In genomic region chr6:28929887-28930620, GRCh38 we compare ENCODE assay signal across 17 cellular contexts.
"Had no signal": no experiment of that assay in that cellular context is flagged by ENCODE, and none has a peak within 500 bp of the region (broad histone marks: within the 10 kb centered on the region; RNA-seq: fewer than 3 reads in every experiment).

No MANE protein-coding gene starts in this region.

- H3K9me3 ChIP-seq: left ventricle myocardium inferior, lower lobe of right lung, suprapubic skin, thyroid gland had no signal

- H3K4me3 ChIP-seq: coronary artery, left ventricle myocardium inferior, lower lobe of right lung, skin epidermis, suprapubic skin, thyroid gland had no signal

- H3K27ac ChIP-seq: coronary artery, left ventricle myocardium inferior, lower lobe of right lung, parathyroid adenoma, skin epidermis, suprapubic skin, thyroid gland had no signal

- ATAC-seq: lower lobe of right lung; sciatic nerve; stimulated activated effector memory CD8-positive, alpha-beta T cell treated with anti-CD3 and anti-CD28 coated beads, Interleukin-12 subunit alpha, Interleukin-12 subunit beta, amount 100 ng/mL, for 72 hours; stimulated activated naive CD8-positive, alpha-beta T cell treated with anti-CD3 and anti-CD28 coated beads, Interleukin-15, Interleukin-2, amounts not matched to agents 100 U/mL and 50 U/mL, for 24 hours had no signal

- H3K36me3 ChIP-seq: left ventricle myocardium inferior, lower lobe of right lung, suprapubic skin, thyroid gland had no signal

- H3K4me1 ChIP-seq: left ventricle myocardium inferior, lower lobe of right lung, parathyroid adenoma, suprapubic skin, thyroid gland had no signal

- H3K27me3 ChIP-seq: thyroid gland had no signal

- DNase-seq: effector CD4-positive, alpha-beta T cell; endodermal cell; erythroblast; immature natural killer cell; left ventricle myocardium inferior; lower lobe of right lung; naive B cell; stimulated activated CD4-positive, alpha-beta T cell treated with anti-CD3 and anti-CD28 coated beads, Interleukin-2, amount 100 ng/mL, for 48 hours; stimulated activated CD8-positive, alpha-beta memory T cell treated with anti-CD3 and anti-CD28 coated beads, Interleukin-4, amount 100 ng/mL, for 48 hours; stimulated activated naive CD8-positive, alpha-beta T cell treated with anti-CD3 and anti-CD28 coated beads, Interleukin-15, Interleukin-2, amounts not matched to agents 100 U/mL and 50 U/mL, for 24 hours; thyroid gland had no signal
